ENCODE assay signal across 14 cellular contexts in the genomic region with DNA sequence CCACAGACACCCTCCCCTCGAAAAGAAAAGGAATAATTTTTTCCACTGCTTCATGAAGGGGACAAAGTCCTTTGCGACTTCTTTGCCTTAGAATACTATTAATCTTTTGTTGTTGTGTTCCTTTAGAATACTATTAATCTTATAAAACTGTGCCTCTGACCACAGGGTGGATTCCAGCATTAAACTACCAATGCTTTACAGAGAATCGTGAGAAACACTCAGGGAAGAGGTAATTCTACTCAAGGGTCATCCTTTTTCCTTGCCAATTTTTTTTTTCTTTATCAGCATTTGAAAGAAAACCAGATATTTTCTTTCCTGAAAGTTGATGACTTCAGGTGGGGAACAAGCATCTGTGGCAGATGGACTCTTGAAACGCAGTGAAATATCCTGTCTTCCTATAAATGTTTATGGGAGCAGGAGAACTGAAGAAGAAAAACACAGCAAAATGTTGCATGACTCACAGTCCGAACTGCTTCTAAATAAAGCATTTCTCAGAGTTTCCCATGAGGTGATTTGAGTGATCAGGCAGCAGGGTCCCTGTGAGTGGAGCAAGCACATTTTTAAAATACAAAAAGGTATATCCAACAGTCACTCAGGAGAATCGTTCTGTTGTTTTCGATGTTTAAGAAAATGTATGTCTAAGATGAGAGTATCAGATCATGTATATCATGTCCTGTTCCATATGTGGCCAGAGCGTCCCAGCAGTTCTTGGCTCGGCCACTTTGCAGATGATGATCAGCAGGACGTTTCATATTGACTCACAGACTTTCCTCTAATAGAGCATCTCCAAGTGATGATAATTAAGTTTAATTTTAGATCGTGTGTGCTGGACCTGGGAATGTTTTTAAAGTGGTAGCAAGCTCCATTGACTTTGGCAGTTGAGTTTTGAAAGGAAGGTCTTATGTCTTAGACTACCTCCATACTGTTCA.
DNase-seq lines count a peak whose midpoint lies in the region; ATAC-seq and TF ChIP-seq lines count a peak whose summit lies in the region.
"Had no signal": no experiment of that assay in that cellular context is flagged by ENCODE, and none has a peak within 500 bp of the region (broad histone marks: within the 10 kb centered on the region; RNA-seq: fewer than 3 reads in every experiment).

No MANE protein-coding gene starts in this region.

- H3K4me1 ChIP-seq in muscle layer of duodenum (ENCODE audit: control insufficient read depth in 1 of 2, insufficient read depth in 2 of 2, low read length in 2 of 2) = peaks cover 0 to 4% of the 10 kb centered on the region in 2 donors
- H3K4me1 ChIP-seq: BE2C had no signal

- H3K4me1 Mint-ChIP-seq in HFFc6 (ENCODE audit: low read depth) (peaks cover 88% of the 10 kb centered on the region), chondrocyte (ENCODE audit: low read depth) (peaks cover 80% of the 10 kb centered on the region)

- H3K4me3 Mint-ChIP-seq in HFFc6 (peak overlapping the region; percentile 80), chondrocyte (ENCODE audit: unreplicated experiment) (peak overlapping the region; percentile 32)

- intact Hi-C loops in head of caudate nucleus (cut with DNase I) = no loop called here

- no peaks in the 10 kb centered on the region; the same call in 1 of the 2 replicates for H3K27me3 Mint-ChIP-seq in HFFc6 (ENCODE audit: insufficient read depth)
- no peaks in the 10 kb centered on the region for H3K27me3 Mint-ChIP-seq in chondrocyte (ENCODE audit: low read depth)
- H3K27me3 Mint-ChIP-seq: naive B cell had no signal

- no peaks in the 10 kb centered on the region for H3K36me3 ChIP-seq in muscle layer of duodenum (ENCODE audit: control insufficient read depth in 1 of 2, insufficient read depth in 2 of 2, low read length in 2 of 2)
- H3K36me3 ChIP-seq: BE2C had no signal

- no peaks in the 10 kb centered on the region for H3K9me3 ChIP-seq in muscle layer of duodenum (ENCODE audit: control insufficient read depth in 1 of 2, low read length in 2 of 2)
- H3K9me3 ChIP-seq: BE2C, testis had no signal

- ATAC-seq in GM18861 (IDR thresholded peaks at IDR 0.05; ENCODE audit: unreplicated experiment) (no peak), HG03108 (IDR thresholded peaks at IDR 0.05; ENCODE audit: unreplicated experiment) (no peak)

- TF ChIP-seq CTCF in HFFc6 (IDR thresholded peaks at IDR 0.05) (no peak), chondrocyte (IDR thresholded peaks at IDR 0.05) (peak; percentile 18)

- peak; percentile 95 for DNase-seq in A172 (ENCODE audit: low spot score)
- peak; percentile 81 for DNase-seq in HFFc6
- no peak for DNase-seq in chondrocyte (ENCODE audit: low spot score)
- no peak for DNase-seq in head of caudate nucleus
- no peak for DNase-seq in SKM-1 (lab: John Stamatoyannopoulos, UW; ENCODE audit: unreplicated experiment)
- DNase-seq: BE2C; cortex of kidney; naive B cell; stimulated activated CD4-positive, alpha-beta T cell treated with anti-CD3 and anti-CD28 coated beads, Interleukin-2, amount 100 ng/mL, for 48 hours; testis had no signal

- H3K27ac Mint-ChIP-seq in HFFc6 = peak overlapping the region; percentile 99
- H3K27ac Mint-ChIP-seq in chondrocyte (ENCODE audit: unreplicated experiment) = peak overlapping the region; percentile 99

- peak overlapping the region; percentile 76 for H3K27ac ChIP-seq in muscle layer of duodenum (ENCODE audit: low read length)
- H3K27ac ChIP-seq: RWPE1, testis had no signal

- H3K27me3 ChIP-seq in muscle layer of duodenum (ENCODE audit: low read depth, low read length) = no peaks in the 10 kb centered on the region
- H3K27me3 ChIP-seq: BE2C, testis had no signal

- H3K9me3 Mint-ChIP-seq in HFFc6 (no peaks in the 10 kb centered on the region), chondrocyte (ENCODE audit: low read depth) (no peaks in the 10 kb centered on the region)
- H3K9me3 Mint-ChIP-seq: naive B cell had no signal

- no peak overlapping the region for H3K4me3 ChIP-seq in muscle layer of duodenum (ENCODE audit: low read depth in 1 of 2, low read length in 2 of 2)
- H3K4me3 ChIP-seq: testis had no signal

- H3K36me3 Mint-ChIP-seq in HFFc6 (ENCODE audit: low read depth) (peaks cover 4% of the 10 kb centered on the region; the same call in 1 of the 2 replicates), chondrocyte (ENCODE audit: low read depth) (no peaks in the 10 kb centered on the region)
- H3K36me3 Mint-ChIP-seq: naive B cell had no signal

Comparison
In these comparisons a context has a peak if more than half of its experiments do, and no peak if none do; other contexts are left out.
1. DNase-seq: peak in A172 (single experiment) and HFFc6 (single experiment); none in chondrocyte (single experiment), head of caudate nucleus (0 of 42) and SKM-1 (single experiment).